In the genomic region with DNA sequence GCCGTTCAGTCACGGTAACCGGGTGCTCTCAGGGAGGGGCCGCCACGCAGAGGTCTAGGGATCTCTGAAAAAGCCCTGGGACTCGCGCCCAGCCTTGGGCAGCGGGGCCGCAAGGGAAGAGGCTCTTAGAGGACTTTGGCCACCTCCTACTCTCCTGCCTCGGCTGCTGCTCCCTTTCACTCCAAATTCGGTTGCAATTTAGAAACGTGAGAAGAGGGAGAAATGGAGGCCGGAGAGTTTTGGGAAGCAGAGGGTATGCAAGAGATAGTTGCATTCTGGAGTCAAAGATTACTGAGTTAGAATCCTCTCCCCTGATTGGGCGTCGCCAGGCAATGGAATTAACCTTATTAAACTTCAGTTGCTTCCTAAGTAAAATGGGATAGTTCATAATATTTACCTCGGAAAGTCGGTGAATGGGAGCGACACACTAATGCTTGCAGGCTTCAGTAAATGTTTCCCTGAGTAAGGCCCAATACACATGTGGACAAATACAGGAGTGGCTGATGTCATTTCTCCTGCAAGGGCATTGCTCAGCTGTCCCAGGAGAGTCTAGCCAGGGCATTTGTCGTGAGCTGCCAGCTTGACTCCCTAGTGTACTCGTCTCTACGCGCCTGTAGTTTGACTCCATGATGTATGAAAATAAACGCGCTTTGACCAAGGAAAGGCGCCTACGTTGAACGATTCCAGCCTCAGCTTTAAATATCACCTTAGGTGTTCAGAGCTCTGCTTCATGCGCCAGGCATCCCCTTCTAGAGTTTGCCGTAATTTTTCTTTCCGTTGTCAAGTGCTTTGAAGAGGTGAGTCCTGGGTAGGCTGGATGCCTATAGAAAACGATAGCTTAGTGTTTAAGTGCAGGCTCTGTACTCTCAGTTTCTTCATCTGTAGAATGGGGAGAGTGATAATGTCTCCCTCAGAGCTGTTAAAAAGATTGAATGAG, we compare ENCODE assay signal across 8 cellular contexts. TPM values are rescaled to one million over a fixed set of nuclear protein-coding genes. Genes with fewer than 3 reads are reported as not detected.
A peak's percentile ranks its signal among the peaks of the same experiment; 100 is the strongest.
DNase-seq lines count a peak whose midpoint lies in the region; ATAC-seq and TF ChIP-seq lines count a peak whose summit lies in the region.

No MANE protein-coding gene starts in this region.

- H3K4me3 Mint-ChIP-seq in CD4-positive, alpha-beta memory T cell = peak overlapping the region; percentile 96 to 100 (median 99)

- H3K27ac Mint-ChIP-seq in CD4-positive, alpha-beta memory T cell = peak overlapping the region; percentile 89 to 100 (median 98)

- TF ChIP-seq EP300 in sigmoid colon (IDR thresholded peaks at IDR 0.05) = no peak

- peak overlapping the region; percentile 58 for H2AFZ ChIP-seq in hepatocyte

- intact Hi-C loops in CD4-positive, alpha-beta memory T cell (cut with micrococcal nuclease) = loop anchor here (1.0 to 5.0 kb wide), 4 partner anchors 27 to 1283 kb away; partner anchors contain the start of genes AMFR, BBS2, KATNB1 and MT1X
- intact Hi-C loops in sigmoid colon (cut with DNase I) = loop anchor here (2.0 to 10.0 kb wide), 2 partner anchors 27 to 507 kb away; partner anchors contain the start of gene AMFR

- H3K27me3 Mint-ChIP-seq in CD4-positive, alpha-beta memory T cell = no peaks in the 10 kb centered on the region

- peak overlapping the region; percentile 54 to 95 for H3K4me3 ChIP-seq in CD4-positive, alpha-beta memory T cell (ENCODE audit: low read length in 2 of 2)
- peak overlapping the region; percentile 27 for H3K4me3 ChIP-seq in hepatocyte
- H3K4me3 ChIP-seq in sigmoid colon = peak overlapping the region; percentile 70 to 98 (median 88)

- peaks cover 42 to 68% (median 55%) of the 10 kb centered on the region in 4 donors for H3K4me1 Mint-ChIP-seq in CD4-positive, alpha-beta memory T cell

- no peaks in the 10 kb centered on the region for H3K9me3 ChIP-seq in CD4-positive, alpha-beta memory T cell (ENCODE audit: control insufficient read depth in 1 of 2, low read length in 2 of 2)
- no peaks in the 10 kb centered on the region for H3K9me3 ChIP-seq in hepatocyte (ENCODE audit: low read depth)
- no peaks in the 10 kb centered on the region for H3K9me3 ChIP-seq in sigmoid colon

- DNase-seq in CD4-positive, alpha-beta memory T cell = peak in 2 of 5 donors; percentile 4 to 9
- peak; percentile 30 for DNase-seq in NCI-H460 (ENCODE audit: extremely low read depth, low read depth)
- peak; percentile 67 for DNase-seq in amniotic stem cell (lab: John Stamatoyannopoulos, UW)
- peak; percentile 68 for DNase-seq in hepatocyte (ENCODE audit: low spot score)
- DNase-seq in sigmoid colon = no peak
- no peak for DNase-seq in cerebellar cortex (ENCODE audit: low spot score)

- peaks cover 26 to 50% of the 10 kb centered on the region in 2 donors for H3K36me3 Mint-ChIP-seq in CD4-positive, alpha-beta memory T cell

- no peaks in the 10 kb centered on the region for H3K9me3 Mint-ChIP-seq in CD4-positive, alpha-beta memory T cell

- WGBS in hepatocyte (ENCODE audit: low lambda C conversion rate, missing lambda C conversion rate) = 9% methylated on average over 31 of the region's 31 CpGs
- WGBS in sigmoid colon, 2 donors = 2 to 8% methylated on average over 31 of the region's 31 CpGs

- H4K20me1 ChIP-seq in hepatocyte (ENCODE audit: insufficient read depth, poor library complexity, severe bottlenecking) = peaks cover 17% of the 10 kb centered on the region

- CTCF ChIA-PET in CD4-positive, alpha-beta memory T cell (lab: Charles Lee; ENCODE audit: partially characterized antibody) = interaction anchor here (0.6 to 1.2 kb wide), 8 partner anchors 14 to 684 kb away, joined by 3 to 6 read pairs (median 3); no protein-coding TSS in a partner anchor

- H3K4me2 ChIP-seq in hepatocyte = peak overlapping the region; percentile 89

- ATAC-seq in GM18867 (IDR thresholded peaks at IDR 0.05; ENCODE audit: unreplicated experiment) (peak; percentile 37), HG03025 (IDR thresholded peaks at IDR 0.05; ENCODE audit: low FRiP score, unreplicated experiment) (peak; percentile 47)

- H3K27ac ChIP-seq in CD4-positive, alpha-beta memory T cell (ENCODE audit: low read depth, low read length) = peak overlapping the region; percentile 73
- H3K27ac ChIP-seq in hepatocyte = peak overlapping the region; percentile 84
- peak overlapping the region; percentile 79 to 88 (median 84) for H3K27ac ChIP-seq in sigmoid colon

- TF ChIP-seq CTCF in hepatocyte (IDR thresholded peaks at IDR 0.05; ENCODE audit: poor library complexity) (no peak), sigmoid colon (IDR thresholded peaks at IDR 0.05) (no peak)

- H3K36me3 ChIP-seq in CD4-positive, alpha-beta memory T cell (ENCODE audit: insufficient read depth, low read length) = peaks cover 25% of the 10 kb centered on the region
- H3K36me3 ChIP-seq in hepatocyte (replicated peaks; ENCODE audit: insufficient read depth, low read depth) = no peaks in the 10 kb centered on the region
- H3K36me3 ChIP-seq in sigmoid colon = peaks cover 0 to 44% (median 3%) of the 10 kb centered on the region in 4 donors

- peaks cover 66% of the 10 kb centered on the region for H3K79me2 ChIP-seq in hepatocyte

- H3K4me1 ChIP-seq in CD4-positive, alpha-beta memory T cell (ENCODE audit: insufficient read depth, low read length) = peaks cover 56% of the 10 kb centered on the region
- H3K4me1 ChIP-seq in hepatocyte (ENCODE audit: insufficient read depth) = peaks cover 26% of the 10 kb centered on the region
- H3K4me1 ChIP-seq in sigmoid colon = peaks cover 0 to 43% (median 38%) of the 10 kb centered on the region in 4 donors

- H3K9me2 ChIP-seq in hepatocyte (replicated peaks; ENCODE audit: insufficient read depth) = no peaks in the 10 kb centered on the region

- no peak for TF ChIP-seq POLR2A in sigmoid colon (IDR thresholded peaks at IDR 0.05)

- H3K27me3 ChIP-seq in CD4-positive, alpha-beta memory T cell (ENCODE audit: insufficient read depth, low read length) = no peaks in the 10 kb centered on the region
- H3K27me3 ChIP-seq in hepatocyte (no peaks in the 10 kb centered on the region), sigmoid colon (no peaks in the 10 kb centered on the region)

- POLR2A ChIA-PET in CD4-positive, alpha-beta memory T cell (lab: Charles Lee; ENCODE audit: partially characterized antibody) = interaction anchor here (0.8 to 1.7 kb wide), 17 partner anchors 9 to 277 kb away, joined by 3 to 15 read pairs (median 4); partner anchors contain the start of genes AMFR, BBS2 and MT1X

RNA-seq across cellular contexts. Expression of gene OGFOD1, which starts 0.7 kb away (rescaled TPM):
- 10 to 100 TPM; 42.7 to 47.2 TPM for total RNA-seq in CD4-positive, alpha-beta memory T cell
- 100 to 1,000 TPM; 115 to 151 TPM for polyA plus RNA-seq in CD4-positive, alpha-beta memory T cell
- 121 and 132 TPM in 2 replicates for total RNA-seq in NCI-H460 (2014; rRNA removed; shearing (Covaris generic))
- 158 and 239 TPM in 2 replicates for polyA plus RNA-seq in NCI-H460 (2014; cell fraction: nucleus; rRNA removed)
- 45.6 and 58.9 TPM in 2 replicates for total RNA-seq in hepatocyte
- 37.0 and 55.5 TPM in 2 replicates for polyA plus RNA-seq in hepatocyte
- total RNA-seq in sigmoid colon = 10 to 100 TPM; 13.6 to 34.1 (median 19.7) TPM
- 10 to 100 TPM in 1 of 3 donors, 1 to 10 TPM in 2; 6.6 to 15.8 (median 9.0) TPM for polyA plus RNA-seq in sigmoid colon

RNA-seq across cellular contexts. Expression of gene NUDT21, which starts 0.9 kb away (rescaled TPM):
- total RNA-seq in CD4-positive, alpha-beta memory T cell = 100 to 1,000 TPM; 109 to 110 TPM
- polyA plus RNA-seq in CD4-positive, alpha-beta memory T cell = 10 to 100 TPM; 78.3 to 98.4 TPM
- 115 and 140 TPM in 2 replicates for total RNA-seq in NCI-H460 (2014; rRNA removed; shearing (Covaris generic))
- polyA plus RNA-seq in NCI-H460 (2014; cell fraction: nucleus; rRNA removed) = 107 and 137 TPM in 2 replicates
- 75.3 and 76.6 TPM in 2 replicates for total RNA-seq in hepatocyte
- 44.7 and 47.4 TPM in 2 replicates for polyA plus RNA-seq in hepatocyte
- 10 to 100 TPM; 40.4 to 51.7 (median 45.5) TPM for total RNA-seq in sigmoid colon
- 10 to 100 TPM; 33.0 to 47.3 (median 33.8) TPM for polyA plus RNA-seq in sigmoid colon

RNA-seq across cellular contexts. Expression of gene AMFR, which starts 26.7 kb away (rescaled TPM):
- 10 to 100 TPM; 59.8 to 67.6 TPM for total RNA-seq in CD4-positive, alpha-beta memory T cell
- 10 to 100 TPM; 45.7 to 61.0 TPM for polyA plus RNA-seq in CD4-positive, alpha-beta memory T cell
- total RNA-seq in NCI-H460 (2014; rRNA removed; shearing (Covaris generic)) = 197 and 209 TPM in 2 replicates
- polyA plus RNA-seq in NCI-H460 (2014; cell fraction: nucleus; rRNA removed) = 64.8 and 91.7 TPM in 2 replicates
- 109 and 135 TPM in 2 replicates for total RNA-seq in hepatocyte
- polyA plus RNA-seq in hepatocyte = 56.2 and 67.2 TPM in 2 replicates
- total RNA-seq in sigmoid colon = 100 to 1,000 TPM; 111 to 201 (median 149) TPM
- polyA plus RNA-seq in sigmoid colon = 10 to 100 TPM; 22.4 to 60.0 (median 24.6) TPM

Comparison
In these comparisons a context has a peak if more than half of its experiments do, and no peak if none do; other contexts are left out.
1. DNase-seq: peak in NCI-H460 (single experiment), amniotic stem cell (single experiment) and hepatocyte (single experiment); none in sigmoid colon (single experiment) and cerebellar cortex (single experiment).
2. H3K4me3 ChIP-seq: peak in every context shown above with its lines; median percentile 88 in sigmoid colon; 74 in CD4-positive, alpha-beta memory T cell; 27 in hepatocyte.
3. Peak in every context shown above with its lines, with median percentiles within 50 percentile points of each other: H3K27ac ChIP-seq.